ENCODE assay signal across 9 cellular contexts in genomic region chr11:827146-827860, GRCh38. TPM values are rescaled to one million over a fixed set of nuclear protein-coding genes. Genes with fewer than 3 reads are reported as not detected.
DNase-seq lines count a peak whose midpoint lies in the region; ATAC-seq, FAIRE-seq and TF ChIP-seq lines count a peak whose summit lies in the region.
"Had no signal": no experiment of that assay in that cellular context is flagged by ENCODE, and none has a peak within 500 bp of the region (broad histone marks: within the 10 kb centered on the region; RNA-seq: fewer than 3 reads in every experiment).

No MANE protein-coding gene starts in this region.

- CTCF ChIA-PET in HCT116 (lab: Charles Lee), result no interaction called here
- CTCF ChIA-PET in activated CD4-positive, alpha-beta memory T cell treated with anti-CD3 and anti-CD28 coated beads for 36 hours (lab: Charles Lee), result no interaction called here

- no peaks in the 10 kb centered on the region for H3K9me2 ChIP-seq in HCT116 (ENCODE audit: insufficient read depth)

- TF ChIP-seq CTCF in GM06990 (IDR thresholded peaks at IDR 0.05; ENCODE audit: insufficient read depth, low read length, poor library complexity, severe bottlenecking), result no peak
- no peak for TF ChIP-seq CTCF in HCT116 (IDR thresholded peaks at IDR 0.05 in 2 of 3, conservative IDR thresholded peaks at IDR 0.05 in 1 of 3; ENCODE audit: borderline replicate concordance in 1 of 3, insufficient read depth in 1 of 3, low read depth in 2 of 3, low read length in 2 of 3)
- no peak for TF ChIP-seq CTCF in keratinocyte (optimal IDR thresholded peaks at IDR 0.05 in 1 of 3, IDR thresholded peaks at IDR 0.05 in 1 of 3, conservative IDR thresholded peaks at IDR 0.05 in 1 of 3; ENCODE audit: extremely low read depth in 1 of 3, insufficient read depth in 2 of 3, low read length in 3 of 3)
- no peak for TF ChIP-seq CTCF in thyroid gland (IDR thresholded peaks at IDR 0.05)

- peaks cover 15% of the 10 kb centered on the region for H3K36me3 Mint-ChIP-seq in activated CD4-positive, alpha-beta memory T cell treated with anti-CD3 and anti-CD28 coated beads for 36 hours

- BruUV-seq in HCT116 (replicated peaks; lab: Mats Ljungman, UMichigan), result no TSS peak

- peak; percentile 82 for DNase-seq in GM06990 (ENCODE audit: extremely low read depth, insufficient read length)
- no peak for DNase-seq in HCT116 (ENCODE audit: low read depth, low spot score)
- DNase-seq in activated CD4-positive, alpha-beta memory T cell treated with anti-CD3 and anti-CD28 coated beads for 36 hours, result no peak
- DNase-seq in keratinocyte (ENCODE audit: low read depth, low spot score), result no peak
- no peak for DNase-seq in thyroid gland
- DNase-seq in GOT3 (lab: John Stamatoyannopoulos, UW), result no peak
- DNase-seq in NK-92 (lab: John Stamatoyannopoulos, UW; ENCODE audit: unreplicated experiment), result no peak

- POLR2A ChIA-PET in HCT116 (lab: Charles Lee), result interaction anchor here (1.4 to 2.3 kb wide), 2 partner anchors 8 to 18 kb away, joined by 6 to 16 read pairs; partner anchors contain the start of genes PNPLA2 and RPLP2
- POLR2A ChIA-PET in activated CD4-positive, alpha-beta memory T cell treated with anti-CD3 and anti-CD28 coated beads for 36 hours (lab: Charles Lee), result interaction anchor here (1.9 kb wide), 1 partner anchor 9 kb away, joined by 4 read pairs; no protein-coding TSS in a partner anchor

- peaks cover 26% of the 10 kb centered on the region for H3K4me1 Mint-ChIP-seq in activated CD4-positive, alpha-beta memory T cell treated with anti-CD3 and anti-CD28 coated beads for 36 hours (ENCODE audit: low read depth)

- peaks cover 29 to 47% of the 10 kb centered on the region in 2 experiments for H3K4me1 ChIP-seq in HCT116 (ENCODE audit: control insufficient read depth in 1 of 2, insufficient read depth in 2 of 2, low read length in 2 of 2)
- peaks cover 29% of the 10 kb centered on the region for H3K4me1 ChIP-seq in keratinocyte (ENCODE audit: control insufficient read depth, extremely low read depth, insufficient read depth, low read length)
- peaks cover 48 to 55% of the 10 kb centered on the region in 2 donors for H3K4me1 ChIP-seq in thyroid gland

- dilution Hi-C loops in keratinocyte (cut with MboI; ENCODE audit: extremely low pct_ligation_motif_present, low sequenced_read_pairs), result no loop called here

- no peaks in the 10 kb centered on the region for H4K20me1 ChIP-seq in HCT116 (ENCODE audit: insufficient read depth)
- H4K20me1 ChIP-seq in keratinocyte (ENCODE audit: control insufficient read depth, extremely low read depth, insufficient read depth, low read length), result no peaks in the 10 kb centered on the region

- no peaks in the 10 kb centered on the region for H3K9me3 Mint-ChIP-seq in activated CD4-positive, alpha-beta memory T cell treated with anti-CD3 and anti-CD28 coated beads for 36 hours

- intact Hi-C loops in HCT116 (cut with micrococcal nuclease) (no loop called here), thyroid gland (cut with DNase I) (loop anchor here (10.0 kb wide), 1 partner anchor 87 kb away; the partner anchor contains the start of gene CHID1)
- intact Hi-C loops in activated CD4-positive, alpha-beta memory T cell treated with anti-CD3 and anti-CD28 coated beads for 36 hours (cut with micrococcal nuclease), result no loop called here

- H3K9me3 ChIP-seq in HCT116 (ENCODE audit: control insufficient read depth in 1 of 2, insufficient read depth in 1 of 2, low read depth in 1 of 2, low read length in 2 of 2) (no peaks in the 10 kb centered on the region), keratinocyte (ENCODE audit: control insufficient read depth, low read depth, low read length) (no peaks in the 10 kb centered on the region), thyroid gland (no peaks in the 10 kb centered on the region)

- H2AFZ ChIP-seq in HCT116 (ENCODE audit: low read depth, low read length, poor library complexity, severe bottlenecking) (no peak overlapping the region), keratinocyte (ENCODE audit: control insufficient read depth, low read length) (no peak overlapping the region)

- TF ChIP-seq POLR2A in HCT116 (IDR thresholded peaks at IDR 0.05; ENCODE audit: borderline replicate concordance, extremely low read depth, insufficient read depth, insufficient read length), result no peak
- TF ChIP-seq POLR2A in thyroid gland (IDR thresholded peaks at IDR 0.05), result no peak

- FAIRE-seq in keratinocyte (lab: Jason Lieb, UNC), result no peak

- H3K79me2 ChIP-seq in HCT116 (ENCODE audit: insufficient read depth, low read length) (peaks cover 7% of the 10 kb centered on the region; the same call in 1 of the 2 replicates), keratinocyte (ENCODE audit: control insufficient read depth, insufficient read depth, low read length) (no peaks in the 10 kb centered on the region)

- peaks cover 1% of the 10 kb centered on the region; the same call in 1 of the 2 replicates for H3K27me3 ChIP-seq in GM06990 (replicated peaks; ENCODE audit: control insufficient read depth, insufficient read depth, low read length)
- H3K27me3 ChIP-seq in HCT116 (ENCODE audit: insufficient read depth, low read length), result no peaks in the 10 kb centered on the region
- peaks cover 50% of the 10 kb centered on the region for H3K27me3 ChIP-seq in keratinocyte (ENCODE audit: control insufficient read depth, extremely low read depth, insufficient read depth, low read length)
- H3K27me3 ChIP-seq in thyroid gland, result no peaks in the 10 kb centered on the region

- H3K4me3 ChIP-seq in GM06990 (replicated peaks; ENCODE audit: low read depth, low read length) (peak overlapping the region; percentile 67), HCT116 (replicated peaks in 1 of 2; ENCODE audit: low read depth in 1 of 2, low read length in 2 of 2) (peak overlapping the region; percentile 51 to 65), keratinocyte (ENCODE audit: control insufficient read depth in 2 of 3, extremely low read depth in 1 of 3, insufficient read depth in 2 of 3, low read depth in 1 of 3, low read length in 3 of 3) (peak overlapping the region in 2 of 3 experiments; percentile 29 to 34), thyroid gland (replicated peaks in 1 of 3) (peak overlapping the region in 1 of 3 donors; percentile 36)

- H3K9me1 ChIP-seq in keratinocyte (ENCODE audit: control insufficient read depth, extremely low read depth, insufficient read depth, low read length), result no peaks in the 10 kb centered on the region

- H3K36me3 ChIP-seq in GM06990 (ENCODE audit: control insufficient read depth, insufficient read depth, low read length) (peaks cover 4% of the 10 kb centered on the region; the same call in 1 of the 2 replicates), HCT116 (ENCODE audit: control insufficient read depth in 1 of 2, insufficient read depth in 2 of 2, low read length in 2 of 2) (no peaks in the 10 kb centered on the region), keratinocyte (ENCODE audit: control insufficient read depth in 2 of 2, extremely low read depth in 1 of 2, insufficient read depth in 2 of 2, low read length in 2 of 2) (peaks cover 0 to 7% of the 10 kb centered on the region in 2 experiments), thyroid gland (peaks cover 27 to 33% of the 10 kb centered on the region in 2 donors)

- H3K27ac ChIP-seq in HCT116 (ENCODE audit: low read depth, low read length) (peak overlapping the region; percentile 89), keratinocyte (ENCODE audit: control insufficient read depth, insufficient read depth, low read length) (no peak overlapping the region), thyroid gland (peak overlapping the region in 2 of 3 donors; percentile 49 to 56)

- H3K4me2 ChIP-seq in HCT116 (ENCODE audit: low read length) (peak overlapping the region; percentile 100), keratinocyte (ENCODE audit: control insufficient read depth, extremely low read depth, insufficient read depth, low read depth, low read length) (peak overlapping the region; percentile 60)

- peaks cover 35% of the 10 kb centered on the region for H3K27me3 Mint-ChIP-seq in activated CD4-positive, alpha-beta memory T cell treated with anti-CD3 and anti-CD28 coated beads for 36 hours

- RAD21 ChIA-PET in HCT116 (lab: Charles Lee; ENCODE audit: low non-redundant PET in 1 of 2, low total read pairs in 2 of 2, uncharacterized antibody in 2 of 2, unreplicated experiment in 2 of 2), result no interaction called here

- peak overlapping the region; percentile 52 for H3K4me3 Mint-ChIP-seq in activated CD4-positive, alpha-beta memory T cell treated with anti-CD3 and anti-CD28 coated beads for 36 hours

- H3K9ac ChIP-seq in HCT116 (ENCODE audit: low read length), result peak overlapping the region; percentile 76
- H3K9ac ChIP-seq in keratinocyte (ENCODE audit: control insufficient read depth, extremely low read depth, insufficient read depth, low read length), result no peak overlapping the region

- ATAC-seq in HCT116, result peak; percentile 64
- no peak for ATAC-seq in GM18870 (IDR thresholded peaks at IDR 0.05; ENCODE audit: unreplicated experiment)

- H3K27ac Mint-ChIP-seq in activated CD4-positive, alpha-beta memory T cell treated with anti-CD3 and anti-CD28 coated beads for 36 hours, result no peak overlapping the region

- no peak for TF ChIP-seq RAD21 in HCT116 (IDR thresholded peaks at IDR 0.05; ENCODE audit: low read depth)

- 14 to 21% methylated on average over 10 to 13 of the region's 66 CpGs for WGBS in thyroid gland, 2 donors

RNA-seq across cellular contexts. Expression of gene CRACR2B, which starts 0.4 kb away (rescaled TPM):
- 11.8 TPM for total RNA-seq in HCT116 (2021; ENCODE audit: unreplicated experiment)
- polyA plus RNA-seq in HCT116 (2012), result 9.1 and 10.2 TPM in 2 replicates
- 1 to 10 TPM; 1.8 to 2.3 TPM for total RNA-seq in activated CD4-positive, alpha-beta memory T cell treated with anti-CD3 and anti-CD28 coated beads for 36 hours
- polyA plus RNA-seq in keratinocyte, result 0.17 to 1.1 TPM (median 0.34 TPM) in 3 replicates
- 0.15 TPM for polyA plus RNA-seq in keratinocyte (2011; ENCODE audit: low read depth)
- polyA plus RNA-seq in keratinocyte (2011; cell fraction: cytosol; rRNA removed), result 0.22 and 0.62 TPM in 2 replicates
- 0.47 and 0.84 TPM in 2 replicates for polyA plus RNA-seq in keratinocyte (2011; cell fraction: nucleus; rRNA removed)
- 0.31 and 0.87 TPM in 2 replicates for polyA plus RNA-seq in keratinocyte (2012; ENCODE audit: low replicate concordance)
- 0.20 TPM in 1 of 3 replicates, not detected in the others for polyA minus RNA-seq in keratinocyte
- 3.1 TPM for polyA minus RNA-seq in keratinocyte (2011; cell fraction: cytosol; rRNA and poly(A)+ RNA removed)
- not detected in 2 replicates for polyA minus RNA-seq in keratinocyte (2011; cell fraction: nucleus; rRNA and poly(A)+ RNA removed)
- total RNA-seq in thyroid gland, result 10 to 100 TPM in 2 of 4 donors, 1 to 10 TPM in 2; 4.1 to 21.2 (median 12.3) TPM
- total RNA-seq: SK-MEL-5 had no signal

RNA-seq across cellular contexts. Expression of gene CD151, which starts 5.4 kb away (rescaled TPM):
- total RNA-seq in HCT116 (2021; ENCODE audit: unreplicated experiment) (296 TPM), thyroid gland (100 to 1,000 TPM; 135 to 326 (median 298) TPM)
- polyA plus RNA-seq in HCT116 (2012), result 435 and 571 TPM in 2 replicates
- 10 to 100 TPM; 40.2 to 40.9 TPM for total RNA-seq in activated CD4-positive, alpha-beta memory T cell treated with anti-CD3 and anti-CD28 coated beads for 36 hours
- polyA plus RNA-seq in keratinocyte, result 434 to 997 TPM (median 500 TPM) in 3 replicates
- 184 TPM for polyA plus RNA-seq in keratinocyte (2011; ENCODE audit: low read depth)
- polyA plus RNA-seq in keratinocyte (2011; cell fraction: cytosol; rRNA removed), result 356 and 591 TPM in 2 replicates
- polyA plus RNA-seq in keratinocyte (2011; cell fraction: nucleus; rRNA removed), result 672 and 821 TPM in 2 replicates
- polyA plus RNA-seq in keratinocyte (2012; ENCODE audit: low replicate concordance), result 312 and 611 TPM in 2 replicates
- polyA minus RNA-seq in keratinocyte, result 548 to 874 TPM (median 870 TPM) in 3 replicates
- polyA minus RNA-seq in keratinocyte (2011; cell fraction: cytosol; rRNA and poly(A)+ RNA removed), result 641 TPM
- 486 and 491 TPM in 2 replicates for polyA minus RNA-seq in keratinocyte (2011; cell fraction: nucleus; rRNA and poly(A)+ RNA removed)

RNA-seq across cellular contexts. Expression of gene PNPLA2, which starts 8.6 kb away (rescaled TPM):
- total RNA-seq in HCT116 (2021; ENCODE audit: unreplicated experiment) (124 TPM), thyroid gland (10 to 100 TPM; 35.8 to 95.0 (median 57.6) TPM)
- polyA plus RNA-seq in HCT116 (2012), result 115 and 142 TPM in 2 replicates
- total RNA-seq in activated CD4-positive, alpha-beta memory T cell treated with anti-CD3 and anti-CD28 coated beads for 36 hours, result 10 to 100 TPM; 33.2 to 35.0 TPM
- polyA plus RNA-seq in keratinocyte, result 5.3 to 14.3 TPM (median 10.2 TPM) in 3 replicates
- polyA plus RNA-seq in keratinocyte (2011; ENCODE audit: low read depth), result 7.8 TPM
- 7.5 and 14.2 TPM in 2 replicates for polyA plus RNA-seq in keratinocyte (2011; cell fraction: cytosol; rRNA removed)
- polyA plus RNA-seq in keratinocyte (2011; cell fraction: nucleus; rRNA removed), result 62.4 and 82.8 TPM in 2 replicates
- 23.7 and 65.0 TPM in 2 replicates for polyA plus RNA-seq in keratinocyte (2012; ENCODE audit: low replicate concordance)
- 14.7 to 28.3 TPM (median 22.9 TPM) in 3 replicates for polyA minus RNA-seq in keratinocyte
- polyA minus RNA-seq in keratinocyte (2011; cell fraction: cytosol; rRNA and poly(A)+ RNA removed), result 16.7 TPM
- polyA minus RNA-seq in keratinocyte (2011; cell fraction: nucleus; rRNA and poly(A)+ RNA removed), result 29.9 and 33.8 TPM in 2 replicates

RNA-seq across cellular contexts. Expression of gene POLR2L, which starts 15.0 kb away (rescaled TPM):
- total RNA-seq in HCT116 (2021; ENCODE audit: unreplicated experiment) (211 TPM), thyroid gland (10 to 100 TPM; 17.9 to 89.2 (median 52.4) TPM)
- polyA plus RNA-seq in HCT116 (2012), result 308 and 311 TPM in 2 replicates
- 10 to 100 TPM; 70.4 to 74.0 TPM for total RNA-seq in activated CD4-positive, alpha-beta memory T cell treated with anti-CD3 and anti-CD28 coated beads for 36 hours
- 145 to 308 TPM (median 245 TPM) in 3 replicates for polyA plus RNA-seq in keratinocyte
- polyA plus RNA-seq in keratinocyte (2011; ENCODE audit: low read depth), result 53.9 TPM
- polyA plus RNA-seq in keratinocyte (2011; cell fraction: cytosol; rRNA removed), result 254 and 686 TPM in 2 replicates
- 57.9 and 117 TPM in 2 replicates for polyA plus RNA-seq in keratinocyte (2011; cell fraction: nucleus; rRNA removed)
- 439 and 595 TPM in 2 replicates for polyA plus RNA-seq in keratinocyte (2012; ENCODE audit: low replicate concordance)
- polyA minus RNA-seq in keratinocyte, result 169 to 422 TPM (median 281 TPM) in 3 replicates
- polyA minus RNA-seq in keratinocyte (2011; cell fraction: cytosol; rRNA and poly(A)+ RNA removed), result 635 TPM
- 83.4 and 100 TPM in 2 replicates for polyA minus RNA-seq in keratinocyte (2011; cell fraction: nucleus; rRNA and poly(A)+ RNA removed)

RNA-seq across cellular contexts. Expression of gene TSPAN4, which starts 15.3 kb away (rescaled TPM):
- total RNA-seq in HCT116 (2021; ENCODE audit: unreplicated experiment) (50.3 TPM), thyroid gland (100 to 1,000 TPM in 2 of 4 donors, 10 to 100 TPM in 2; 86.1 to 127 (median 107) TPM)
- polyA plus RNA-seq in HCT116 (2012), result 61.5 and 64.3 TPM in 2 replicates
- total RNA-seq in activated CD4-positive, alpha-beta memory T cell treated with anti-CD3 and anti-CD28 coated beads for 36 hours, result 1 to 10 TPM; 5.2 to 5.3 TPM
- polyA plus RNA-seq in keratinocyte, result 42.1 to 73.0 TPM (median 70.8 TPM) in 3 replicates
- polyA plus RNA-seq in keratinocyte (2011; ENCODE audit: low read depth), result 14.6 TPM
- polyA plus RNA-seq in keratinocyte (2011; cell fraction: cytosol; rRNA removed), result 25.9 and 74.4 TPM in 2 replicates
- 97.5 and 133 TPM in 2 replicates for polyA plus RNA-seq in keratinocyte (2011; cell fraction: nucleus; rRNA removed)
- 53.2 and 84.1 TPM in 2 replicates for polyA plus RNA-seq in keratinocyte (2012; ENCODE audit: low replicate concordance)
- polyA minus RNA-seq in keratinocyte, result 45.2 to 67.9 TPM (median 59.9 TPM) in 3 replicates
- polyA minus RNA-seq in keratinocyte (2011; cell fraction: cytosol; rRNA and poly(A)+ RNA removed), result 67.5 TPM
- 28.2 and 31.7 TPM in 2 replicates for polyA minus RNA-seq in keratinocyte (2011; cell fraction: nucleus; rRNA and poly(A)+ RNA removed)
